1 cellular context compared by ENCODE assay signal in the genomic region with DNA sequence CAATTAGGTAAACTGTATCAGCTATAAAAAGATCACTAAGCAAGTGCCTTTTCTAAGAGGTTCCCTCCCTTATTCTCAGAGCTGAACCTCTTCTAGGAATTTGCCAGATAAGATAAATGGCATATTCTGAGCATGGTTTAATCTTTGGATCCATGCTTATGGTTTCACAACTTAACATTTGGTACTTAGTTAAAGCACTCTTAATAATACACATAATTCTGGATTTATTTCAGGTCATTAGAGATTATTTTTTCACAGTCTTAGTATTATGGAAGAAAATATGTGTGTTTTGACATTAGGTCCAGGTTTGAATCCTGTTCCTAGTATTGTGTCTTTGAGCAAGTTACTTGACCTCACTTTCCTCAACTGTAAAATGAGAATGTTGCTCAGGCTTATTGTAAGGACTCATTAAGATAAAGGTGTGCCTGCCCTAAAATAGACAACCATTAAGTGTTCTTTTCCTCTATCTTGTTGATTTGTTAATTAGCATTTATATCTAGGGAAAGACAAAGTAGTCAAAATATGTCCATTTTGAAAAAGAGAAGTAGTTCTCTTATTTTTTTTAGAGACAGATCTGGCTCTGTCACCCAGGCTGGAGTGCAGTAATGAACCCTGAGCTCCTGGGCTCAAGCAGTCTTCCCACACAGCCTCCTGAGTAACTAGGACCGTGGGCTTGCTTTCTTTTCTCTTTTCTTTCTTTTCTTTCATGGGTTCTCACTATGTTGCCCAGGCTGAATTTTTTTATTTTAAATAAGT.
TF ChIP-seq lines count a peak whose summit lies in the region.

No MANE protein-coding gene starts in this region.

TF ChIP-seq in K562, 482 proteins besides CTCF, POLR2A, EP300 and RAD21 (continued from another document and continues in another):
- peak; percentile 94 for TF ChIP-seq ARID3A (IDR thresholded peaks at IDR 0.05; ENCODE audit: borderline replicate concordance, low read depth, low read length)
- no peak for TF ChIP-seq PCBP1 (IDR thresholded peaks at IDR 0.05; ENCODE audit: low read depth, low read length, poor library complexity, severe bottlenecking)
- TF ChIP-seq SMC3 (conservative IDR thresholded peaks at IDR 0.05; ENCODE audit: insufficient read depth, low read depth, low read length): no peak
- peak; percentile 93 for TF ChIP-seq DACH1 (IDR thresholded peaks at IDR 0.05; ENCODE audit: partially characterized antibody)
- peak; percentile 79 for TF ChIP-seq CBFA2T2 (conservative IDR thresholded peaks at IDR 0.05)
- peak; percentile 57; the same call in 1 of the 2 replicates for TF ChIP-seq HDAC2 (IDR thresholded peaks at IDR 0.05)
- no peak for TF ChIP-seq TAF1 (IDR thresholded peaks at IDR 0.05; ENCODE audit: control insufficient read depth, extremely low read depth, insufficient read depth, low read length, severe bottlenecking)
- 0 out of 2 replicates have a peak, but pooled peaks have one; percentile 31 for TF ChIP-seq ZNF766 (CRISPR knock-in tag; conservative IDR thresholded peaks at IDR 0.05)
- peak; percentile 76 for TF ChIP-seq PRDM10 (IDR thresholded peaks at IDR 0.05; ENCODE audit: partially characterized antibody)
- TF ChIP-seq ZNF507 (tag; conservative IDR thresholded peaks at IDR 0.05): no peak
- TF ChIP-seq ZNF57 (CRISPR knock-in tag; IDR thresholded peaks at IDR 0.05): no peak
- TF ChIP-seq NFE2L1 (tag; IDR thresholded peaks at IDR 0.05; ENCODE audit: borderline replicate concordance, low read depth): no peak
- 0 out of 2 replicates have a peak, but pooled peaks have one; percentile 84 for TF ChIP-seq LEF1 (IDR thresholded peaks at IDR 0.05)
- TF ChIP-seq POLR2H (tag; IDR thresholded peaks at IDR 0.05; ENCODE audit: low read depth): peak; percentile 64; the same call in 1 of the 2 replicates
- TF ChIP-seq ZNF274 (IDR thresholded peaks at IDR 0.05; ENCODE audit: borderline replicate concordance, low read depth, low read length): no peak
- TF ChIP-seq ID3 (CRISPR knock-in tag; IDR thresholded peaks at IDR 0.05): no peak
- TF ChIP-seq ID3 (tag; IDR thresholded peaks at IDR 0.05): no peak
- 0 out of 3 replicates have a peak, but pooled peaks of 1 of the 2 experiments have one; percentile 15 for TF ChIP-seq CBX3 (IDR thresholded peaks at IDR 0.05; ENCODE audit: borderline replicate concordance in 1 of 2, low read length in 2 of 2)
- TF ChIP-seq, protein P1, sequence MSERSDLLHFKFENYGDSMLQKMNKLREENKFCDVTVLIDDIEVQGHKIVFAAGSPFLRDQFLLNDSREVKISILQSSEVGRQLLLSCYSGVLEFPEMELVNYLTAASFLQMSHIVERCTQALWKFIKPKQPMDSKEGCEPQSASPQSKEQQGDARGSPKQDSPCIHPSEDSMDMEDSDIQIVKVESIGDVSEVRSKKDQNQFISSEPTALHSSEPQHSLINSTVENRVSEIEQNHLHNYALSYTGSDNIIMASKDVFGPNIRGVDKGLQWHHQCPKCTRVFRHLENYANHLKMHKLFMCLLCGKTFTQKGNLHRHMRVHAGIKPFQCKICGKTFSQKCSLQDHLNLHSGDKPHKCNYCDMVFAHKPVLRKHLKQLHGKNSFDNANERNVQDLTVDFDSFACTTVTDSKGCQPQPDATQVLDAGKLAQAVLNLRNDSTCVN (CRISPR knock-in tag; IDR thresholded peaks at IDR 0.05): no peak
- TF ChIP-seq, protein P2, sequence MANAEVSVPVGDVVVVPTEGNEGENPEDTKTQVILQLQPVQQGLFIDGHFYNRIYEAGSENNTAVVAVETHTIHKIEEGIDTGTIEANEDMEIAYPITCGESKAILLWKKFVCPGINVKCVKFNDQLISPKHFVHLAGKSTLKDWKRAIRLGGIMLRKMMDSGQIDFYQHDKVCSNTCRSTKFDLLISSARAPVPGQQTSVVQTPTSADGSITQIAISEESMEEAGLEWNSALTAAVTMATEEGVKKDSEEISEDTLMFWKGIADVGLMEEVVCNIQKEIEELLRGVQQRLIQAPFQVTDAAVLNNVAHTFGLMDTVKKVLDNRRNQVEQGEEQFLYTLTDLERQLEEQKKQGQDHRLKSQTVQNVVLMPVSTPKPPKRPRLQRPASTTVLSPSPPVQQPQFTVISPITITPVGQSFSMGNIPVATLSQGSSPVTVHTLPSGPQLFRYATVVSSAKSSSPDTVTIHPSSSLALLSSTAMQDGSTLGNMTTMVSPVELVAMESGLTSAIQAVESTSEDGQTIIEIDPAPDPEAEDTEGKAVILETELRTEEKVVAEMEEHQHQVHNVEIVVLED (CRISPR knock-in tag; IDR thresholded peaks at IDR 0.05): no peak
- no peak for TF ChIP-seq SNAPC5 (CRISPR knock-in tag; IDR thresholded peaks at IDR 0.05)
- TF ChIP-seq, protein P3, sequence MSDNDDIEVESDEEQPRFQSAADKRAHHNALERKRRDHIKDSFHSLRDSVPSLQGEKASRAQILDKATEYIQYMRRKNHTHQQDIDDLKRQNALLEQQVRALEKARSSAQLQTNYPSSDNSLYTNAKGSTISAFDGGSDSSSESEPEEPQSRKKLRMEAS (CRISPR knock-in tag; IDR thresholded peaks at IDR 0.05): no peak
- no peak for TF ChIP-seq PREB (CRISPR knock-in tag; IDR thresholded peaks at IDR 0.05)
- TF ChIP-seq, protein P4, sequence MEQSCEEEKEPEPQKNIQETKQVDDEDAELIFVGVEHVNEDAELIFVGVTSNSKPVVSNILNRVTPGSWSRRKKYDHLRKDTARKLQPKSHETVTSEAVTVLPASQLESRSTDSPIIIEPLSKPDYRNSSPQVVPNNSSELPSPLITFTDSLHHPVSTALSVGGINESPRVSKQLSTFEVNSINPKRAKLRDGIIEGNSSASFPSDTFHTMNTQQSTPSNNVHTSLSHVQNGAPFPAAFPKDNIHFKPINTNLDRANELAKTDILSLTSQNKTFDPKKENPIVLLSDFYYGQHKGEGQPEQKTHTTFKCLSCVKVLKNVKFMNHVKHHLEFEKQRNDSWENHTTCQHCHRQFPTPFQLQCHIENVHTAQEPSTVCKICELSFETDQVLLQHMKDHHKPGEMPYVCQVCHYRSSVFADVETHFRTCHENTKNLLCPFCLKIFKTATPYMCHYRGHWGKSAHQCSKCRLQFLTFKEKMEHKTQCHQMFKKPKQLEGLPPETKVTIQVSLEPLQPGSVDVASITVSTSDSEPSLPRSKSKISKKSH (CRISPR knock-in tag; IDR thresholded peaks at IDR 0.05): no peak
- no peak for TF ChIP-seq ZNF408 (CRISPR knock-in tag; IDR thresholded peaks at IDR 0.05; ENCODE audit: low read depth)
- no peak for TF ChIP-seq ZNF609 (CRISPR knock-in tag; IDR thresholded peaks at IDR 0.05; ENCODE audit: borderline replicate concordance)
- TF ChIP-seq KAT8 (IDR thresholded peaks at IDR 0.05; ENCODE audit: low read depth): peak; percentile 14; the same call in 1 of the 2 replicates
- no peak for TF ChIP-seq NFYB (IDR thresholded peaks at IDR 0.05; ENCODE audit: extremely low read depth, insufficient read length)
- no peak for TF ChIP-seq ELF1 (tag; IDR thresholded peaks at IDR 0.05)
- peak; percentile 27 to 68; a peak in 3 of 4 replicates for TF ChIP-seq TRIM24 (IDR thresholded peaks at IDR 0.05)
- TF ChIP-seq PML (IDR thresholded peaks at IDR 0.05; ENCODE audit: low read length): peak; percentile 83; the same call in 1 of the 2 replicates
- TF ChIP-seq CBX1 (IDR thresholded peaks at IDR 0.05; ENCODE audit: low read depth): no peak
- no peak for TF ChIP-seq ILF3 (IDR thresholded peaks at IDR 0.05; ENCODE audit: borderline replicate concordance)
- TF ChIP-seq, protein P5, sequence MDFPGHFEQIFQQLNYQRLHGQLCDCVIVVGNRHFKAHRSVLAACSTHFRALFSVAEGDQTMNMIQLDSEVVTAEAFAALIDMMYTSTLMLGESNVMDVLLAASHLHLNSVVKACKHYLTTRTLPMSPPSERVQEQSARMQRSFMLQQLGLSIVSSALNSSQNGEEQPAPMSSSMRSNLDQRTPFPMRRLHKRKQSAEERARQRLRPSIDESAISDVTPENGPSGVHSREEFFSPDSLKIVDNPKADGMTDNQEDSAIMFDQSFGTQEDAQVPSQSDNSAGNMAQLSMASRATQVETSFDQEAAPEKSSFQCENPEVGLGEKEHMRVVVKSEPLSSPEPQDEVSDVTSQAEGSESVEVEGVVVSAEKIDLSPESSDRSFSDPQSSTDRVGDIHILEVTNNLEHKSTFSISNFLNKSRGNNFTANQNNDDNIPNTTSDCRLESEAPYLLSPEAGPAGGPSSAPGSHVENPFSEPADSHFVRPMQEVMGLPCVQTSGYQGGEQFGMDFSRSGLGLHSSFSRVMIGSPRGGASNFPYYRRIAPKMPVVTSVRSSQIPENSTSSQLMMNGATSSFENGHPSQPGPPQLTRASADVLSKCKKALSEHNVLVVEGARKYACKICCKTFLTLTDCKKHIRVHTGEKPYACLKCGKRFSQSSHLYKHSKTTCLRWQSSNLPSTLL (IDR thresholded peaks at IDR 0.05): peak; percentile 92
- no peak for TF ChIP-seq POLR2G (IDR thresholded peaks at IDR 0.05; ENCODE audit: low read depth, low read length)
- peak; percentile 96 for TF ChIP-seq CC2D1A (IDR thresholded peaks at IDR 0.05)
- TF ChIP-seq HNRNPL (IDR thresholded peaks at IDR 0.05; ENCODE audit: low read depth, low read length): no peak
